ENCODE assay signal across 8 cellular contexts in genomic region chr1:231866392-231867331, GRCh38.
DNase-seq lines count a peak whose midpoint lies in the region; ATAC-seq and TF ChIP-seq lines count a peak whose summit lies in the region.

No MANE protein-coding gene starts in this region.

- H3K36me3 Mint-ChIP-seq in glutamatergic neuron (ENCODE audit: unreplicated experiment), result peaks cover 4% of the 10 kb centered on the region

- peaks cover 2% of the 10 kb centered on the region for H3K9me3 Mint-ChIP-seq in glutamatergic neuron (ENCODE audit: unreplicated experiment)

- peaks cover 12% of the 10 kb centered on the region for H3K4me1 Mint-ChIP-seq in glutamatergic neuron (ENCODE audit: low read depth, unreplicated experiment)

- no peak overlapping the region for H2AFZ ChIP-seq in Karpas-422 (ENCODE audit: low read length)

- no peaks in the 10 kb centered on the region for H3K9me2 ChIP-seq in Karpas-422 (replicated peaks; ENCODE audit: insufficient read depth, low read length)

- no peaks in the 10 kb centered on the region for H3K79me2 ChIP-seq in Karpas-422 (ENCODE audit: low read length)

- H3K4me3 ChIP-seq in Karpas-422 (ENCODE audit: low read length) (no peak overlapping the region), SJCRH30 (no peak overlapping the region)

- no peaks in the 10 kb centered on the region for H3K27me3 ChIP-seq in Karpas-422 (ENCODE audit: low read length)
- no peaks in the 10 kb centered on the region for H3K27me3 ChIP-seq in SJCRH30

- H3K27me3 Mint-ChIP-seq in glutamatergic neuron (ENCODE audit: unreplicated experiment), result peaks cover 2% of the 10 kb centered on the region

- no peak overlapping the region for H3K9ac ChIP-seq in Karpas-422 (ENCODE audit: low read length)

- no peak overlapping the region for H3K4me3 Mint-ChIP-seq in glutamatergic neuron (ENCODE audit: unreplicated experiment)

- H3K36me3 ChIP-seq in Karpas-422 (ENCODE audit: insufficient read depth, low read length) (no peaks in the 10 kb centered on the region), SJCRH30 (no peaks in the 10 kb centered on the region)

- H3K9me3 ChIP-seq in Karpas-422 (ENCODE audit: low read length) (no peaks in the 10 kb centered on the region), SJCRH30 (replicated peaks) (no peaks in the 10 kb centered on the region)

- H3K4me2 ChIP-seq in Karpas-422 (ENCODE audit: low read depth, low read length, poor library complexity, severe bottlenecking), result no peak overlapping the region

- H3K27ac Mint-ChIP-seq in glutamatergic neuron (ENCODE audit: unreplicated experiment), result no peak overlapping the region

- H3K4me1 ChIP-seq in Karpas-422 (ENCODE audit: low read length) (peaks cover 4% of the 10 kb centered on the region; the same call in 1 of the 2 replicates), SJCRH30 (peaks cover 11% of the 10 kb centered on the region)

- ATAC-seq in HG03108 (IDR thresholded peaks at IDR 0.05; ENCODE audit: unreplicated experiment) (no peak), GM21529 (IDR thresholded peaks at IDR 0.05; ENCODE audit: unreplicated experiment) (no peak)

- peak; percentile 35 for DNase-seq in DMS53 treated with DMSO at 0.1 percent for 48 hours (lab: John Stamatoyannopoulos, UW; ENCODE audit: unreplicated experiment)
- DNase-seq in Karpas-422, result peak; percentile 86
- peak; percentile 44 to 85 for DNase-seq in SJCRH30
- peak; percentile 44 for DNase-seq in activated naive CD4-positive, alpha-beta T cell treated with anti-CD3 and anti-CD28 coated beads, Interleukin-2, amount 50 U/mL, for 16 hours
- DNase-seq in glutamatergic neuron, result peak; percentile 73
- peak; percentile 44 for DNase-seq in putamen (ENCODE audit: low spot score)

- TF ChIP-seq CTCF in glutamatergic neuron (IDR thresholded peaks at IDR 0.05; ENCODE audit: partially characterized antibody, unreplicated experiment), result peak; percentile 96

- H3K27ac ChIP-seq in Karpas-422 (ENCODE audit: low read length), result no peak overlapping the region
- no peak overlapping the region for H3K27ac ChIP-seq in SJCRH30

- H4K20me1 ChIP-seq in Karpas-422 (ENCODE audit: insufficient read depth, low read depth, low read length), result no peaks in the 10 kb centered on the region

Comparison
In these comparisons a context has a peak if more than half of its experiments do, and no peak if none do; other contexts are left out.
1. DNase-seq: peak in every context shown above with its lines; median percentile 86 in Karpas-422; 73 in glutamatergic neuron; 64 in SJCRH30; 44 in activated naive CD4-positive, alpha-beta T cell treated with anti-CD3 and anti-CD28 coated beads, Interleukin-2, amount 50 U/mL, for 16 hours; 44 in putamen; 35 in DMS53 treated with DMSO at 0.1 percent for 48 hours.